ENCODE assay signal across 13 cellular contexts in genomic region chr3:150132101-150132749, GRCh38.
DNase-seq lines count a peak whose midpoint lies in the region; ATAC-seq, FAIRE-seq and TF ChIP-seq lines count a peak whose summit lies in the region.
"Had no signal": no experiment of that assay in that cellular context is flagged by ENCODE, and none has a peak within 500 bp of the region (broad histone marks: within the 10 kb centered on the region; RNA-seq: fewer than 3 reads in every experiment).

No MANE protein-coding gene starts in this region.

- SMC1A ChIA-PET in GM12878 (lab: Charles Lee; ENCODE audit: uncharacterized antibody, unreplicated experiment): interaction anchor here (0.6 to 1.6 kb wide), 4 partner anchors 9 to 640 kb away, joined by 3 to 5 read pairs (median 3); no protein-coding TSS in a partner anchor

- 9% methylated on average over 6 of the region's 6 CpGs for WGBS in GM12878 (ENCODE audit: insufficient coverage, insufficient replicate concordance, low lambda C conversion rate, missing lambda C conversion rate)

- TF ChIP-seq POLR2A in GM12878 (IDR thresholded peaks at IDR 0.05; ENCODE audit: low read depth, low read length): no peak
- TF ChIP-seq POLR2A in erythroblast (IDR thresholded peaks at IDR 0.05; ENCODE audit: low read length): no peak

- no peak overlapping the region for H3K9ac ChIP-seq in GM12878 (ENCODE audit: control insufficient read depth, insufficient read depth, low read length)

- RAD21 ChIA-PET in GM12878 (lab: Charles Lee; ENCODE audit: unreplicated experiment): interaction anchor here (1.6 kb wide), 1 partner anchor 15 kb away, joined by 3 read pairs; no protein-coding TSS in a partner anchor

- H3K27me3 ChIP-seq in GM12878 (replicated peaks in 1 of 2; ENCODE audit: control insufficient read depth in 2 of 2, insufficient read depth in 2 of 2, low read length in 1 of 2): no peaks in the 10 kb centered on the region
- H3K27me3 ChIP-seq: Peyer's patch had no signal

- ATAC-seq in GM21619 (IDR thresholded peaks at IDR 0.05; ENCODE audit: unreplicated experiment) (peak; percentile 71), GM12878 (peak; percentile 94), GM21737 (IDR thresholded peaks at IDR 0.05; ENCODE audit: unreplicated experiment) (no peak)

- peak overlapping the region; percentile 60 for H2AFZ ChIP-seq in GM12878 (ENCODE audit: control insufficient read depth, low read depth, low read length)

- TF ChIP-seq EP300 in GM12878 (IDR thresholded peaks at IDR 0.05; ENCODE audit: borderline replicate concordance in 1 of 2, control insufficient read depth in 1 of 2, low read depth in 2 of 2, low read length in 2 of 2): no peak

- TF ChIP-seq RAD21 in GM12878 (IDR thresholded peaks at IDR 0.05; ENCODE audit: insufficient read depth, low read depth, low read length): no peak

- intact Hi-C loops in GM12878 (cut with micrococcal nuclease; ENCODE audit: unreplicated experiment): no loop called here

- in situ Hi-C loops in GM12878 (cut with MboI): no loop called here

- no peaks in the 10 kb centered on the region for H4K20me1 ChIP-seq in GM12878 (ENCODE audit: control insufficient read depth, insufficient read depth)

- H3K27ac ChIP-seq in GM12878 (ENCODE audit: control insufficient read depth, insufficient read depth): no peak overlapping the region
- H3K27ac ChIP-seq: C4-2B, Peyer's patch had no signal

- H3K4me3 ChIP-seq in GM12878: no peak overlapping the region; the same call in 1 of the 2 replicates
- H3K4me3 ChIP-seq: Peyer's patch had no signal

- POLR2A ChIA-PET in GM12878 (lab: Charles Lee): interaction anchor here (0.6 kb wide), 2 partner anchors 16 to 18 kb away, joined by 6 to 7 read pairs; no protein-coding TSS in a partner anchor

- FAIRE-seq in GM12878 (lab: Jason Lieb, UNC): no peak
- FAIRE-seq: keratinocyte had no signal

- H3K79me2 ChIP-seq in GM12878 (ENCODE audit: control insufficient read depth, insufficient read depth, low read length): no peaks in the 10 kb centered on the region

- peak overlapping the region; percentile 8; the same call in 1 of the 2 replicates for H3K4me2 ChIP-seq in GM12878 (ENCODE audit: control insufficient read depth, insufficient read depth)

- DNase-seq in ELR (ENCODE audit: low read depth): peak; percentile 53
- DNase-seq in NAMALWA (ENCODE audit: low spot score): peak; percentile 57
- DNase-seq in GM12878 (ENCODE audit: low read depth, low spot score): no peak
- DNase-seq in stimulated activated CD4-positive, alpha-beta T cell treated with anti-CD3 and anti-CD28 coated beads, Interleukin-1b, Interleukin-23, amount 100 ng/mL, for 48 hours: no peak
- no peak for DNase-seq in erythroblast (lab: John Stamatoyannopoulos, UW)
- DNase-seq in NCI-H1930 (lab: John Stamatoyannopoulos, UW): no peak
- DNase-seq: NCI-H1105 treated with DMSO at 0.1 percent for 48 hours; Peyer's patch; stimulated activated CD4-positive, alpha-beta T cell treated with anti-CD3 and anti-CD28 coated beads, Interleukin-15, amount 100 ng/mL, for 24 hours had no signal

- H3K9me3 ChIP-seq in GM12878 (replicated peaks; ENCODE audit: control insufficient read depth, insufficient read depth, low read length): no peaks in the 10 kb centered on the region
- H3K9me3 ChIP-seq: Peyer's patch had no signal

- CTCF ChIA-PET in GM12878 (lab: Yijun Ruan, JAX): interaction anchor here (0.5 to 1.1 kb wide), 3 partner anchors 18 to 52 kb away, joined by 3 read pairs; no protein-coding TSS in a partner anchor

- H3K4me1 ChIP-seq in GM12878 (ENCODE audit: control insufficient read depth, insufficient read depth, low read length): peaks cover 6% of the 10 kb centered on the region
- H3K4me1 ChIP-seq: Peyer's patch had no signal

- H3K36me3 ChIP-seq in GM12878 (ENCODE audit: control insufficient read depth in 2 of 2, insufficient read depth in 2 of 2, low read length in 1 of 2): no peaks in the 10 kb centered on the region
- H3K36me3 ChIP-seq: Peyer's patch had no signal

- TF ChIP-seq CTCF in GM12878 (IDR thresholded peaks at IDR 0.05 in 2 of 3, conservative IDR thresholded peaks at IDR 0.05 in 1 of 3; ENCODE audit: control insufficient read depth in 2 of 3, extremely low read depth in 1 of 3, insufficient read depth in 1 of 3, low read depth in 3 of 3, low read length in 3 of 3): no peak

- no TSS peak for BruUV-seq in GM12878 (replicated peaks; lab: Mats Ljungman, UMichigan)

TF ChIP-seq in GM12878, 131 proteins besides CTCF, POLR2A, EP300 and RAD21:
- TF ChIP-seq RAD51 (IDR thresholded peaks at IDR 0.05) (peak; percentile 48; the same call in 1 of the 2 replicates), SPI1 (IDR thresholded peaks at IDR 0.05; ENCODE audit: borderline replicate concordance, insufficient read depth, low read depth, low read length) (peak; percentile 88), HDAC2 (IDR thresholded peaks at IDR 0.05) (no peak), USF2 (IDR thresholded peaks at IDR 0.05; ENCODE audit: borderline replicate concordance, low read depth, low read length) (peak; percentile 16; the same call in 1 of the 2 replicates)
TF ChIP-seq in GM12878: peak in this region for 3.

Comparison
In these comparisons a context has a peak if more than half of its experiments do, and no peak if none do; other contexts are left out.
1. DNase-seq: peak in ELR (single experiment) and NAMALWA (single experiment); none in GM12878 (single experiment), stimulated activated CD4-positive, alpha-beta T cell treated with anti-CD3 and anti-CD28 coated beads, Interleukin-1b, Interleukin-23, amount 100 ng/mL, for 48 hours (single experiment), erythroblast (0 of 2) and NCI-H1930 (0 of 2).